ENCODE assay signal across 10 cellular contexts in the genomic region with DNA sequence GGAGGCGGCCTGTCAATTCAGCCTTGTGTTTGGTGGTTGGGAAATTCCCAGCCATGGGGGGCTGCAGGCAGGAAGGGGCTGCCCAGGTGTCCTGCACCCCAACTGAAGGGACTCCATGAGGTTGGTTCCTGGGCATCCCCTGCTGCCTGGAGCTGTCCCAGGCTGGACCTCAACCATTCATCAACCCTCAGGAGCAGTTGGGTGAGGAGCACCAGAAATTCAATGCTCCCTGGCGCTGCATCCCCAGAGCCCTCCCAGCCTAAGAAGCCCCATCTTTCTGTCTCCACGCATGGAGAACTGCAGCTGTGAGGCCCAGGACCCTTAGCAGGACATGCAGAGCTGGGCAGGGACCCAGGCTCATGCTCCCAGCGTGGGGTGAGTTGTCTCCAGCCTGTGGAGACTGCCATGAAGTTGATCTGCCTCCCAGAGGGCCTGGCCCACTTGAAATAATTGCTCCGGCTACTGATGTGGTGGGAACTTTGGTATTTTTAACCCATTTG. TPM values are rescaled to one million over a fixed set of nuclear protein-coding genes. Genes with fewer than 3 reads are reported as not detected.
DNase-seq lines count a peak whose midpoint lies in the region; ATAC-seq, FAIRE-seq and TF ChIP-seq lines count a peak whose summit lies in the region.
"Had no signal": no experiment of that assay in that cellular context is flagged by ENCODE, and none has a peak within 500 bp of the region (broad histone marks: within the 10 kb centered on the region; RNA-seq: fewer than 3 reads in every experiment).

No MANE protein-coding gene starts in this region.

- POLR2A ChIA-PET in K562 (lab: Yijun Ruan, JAX), result interaction anchor here (0.6 to 1.4 kb wide), 5 partner anchors 14 to 537 kb away, joined by 3 to 5 read pairs (median 4); partner anchors contain the start of gene GMPPB

- peak overlapping the region; percentile 32 for H3K27ac Mint-ChIP-seq in activated CD4-positive, alpha-beta T cell treated with anti-CD3 and anti-CD28 coated beads, Interleukin-2, amount 10 ng/mL, durations not matched to agents 24 days and 14 days

- H2AK5ac ChIP-seq in mesendoderm (ENCODE audit: low read length), result no peak overlapping the region

- no TSS peak for BruUV-seq in K562 (replicated peaks; lab: Mats Ljungman, UMichigan)

- WGBS in K562 (ENCODE audit: insufficient coverage, low coverage, missing lambda C conversion rate), result 74% methylated on average over 3 of the region's 5 CpGs
- WGBS in mesendoderm (ENCODE audit: extremely low coverage, insufficient coverage, low lambda C conversion rate), result no CpG with 5 or more reads among the region's 5 CpGs
- 71% methylated on average over 5 of the region's 5 CpGs; no CpG with 5 or more reads in 1 of the 2 donors for WGBS in transverse colon (ENCODE audit: low coverage in 1 of 2), 2 donors

- peak overlapping the region; percentile 77 for H3K56ac ChIP-seq in mesendoderm (ENCODE audit: low read length)

- H3K9ac ChIP-seq in K562 (ENCODE audit: insufficient read depth in 1 of 2, low read depth in 2 of 2, low read length in 2 of 2), result peak overlapping the region; percentile 73 to 94; a peak in 3 of 4 replicates
- peak overlapping the region; percentile 70 for H3K9ac ChIP-seq in mesendoderm (ENCODE audit: low read length)

- intact Hi-C loops in activated CD4-positive, alpha-beta T cell treated with anti-CD3 and anti-CD28 coated beads, Interleukin-2, amount 10 ng/mL, durations not matched to agents 24 days and 14 days (cut with micrococcal nuclease), result loop anchor here (1.0 kb wide), 3 partner anchors 11 to 34 kb away; no protein-coding TSS in a partner anchor
- intact Hi-C loops in K562 (cut with micrococcal nuclease) (no loop called here), transverse colon (cut with DNase I; ENCODE audit: low total_unique reads) (loop anchor here (5.0 kb wide), 1 partner anchor 34 kb away; no protein-coding TSS in a partner anchor)

- H4K8ac ChIP-seq in mesendoderm (ENCODE audit: low read depth, low read length), result no peak overlapping the region

- H3K4ac ChIP-seq in mesendoderm (ENCODE audit: low read depth, low read length), result peak overlapping the region; percentile 81

- no peak for TF ChIP-seq CTCF in K562 (IDR thresholded peaks at IDR 0.05 in 2 of 3, conservative IDR thresholded peaks at IDR 0.05 in 1 of 3; ENCODE audit: insufficient read depth in 2 of 3, low read depth in 1 of 3, low read length in 3 of 3)
- no peak for TF ChIP-seq CTCF in transverse colon (IDR thresholded peaks at IDR 0.05)

- H3K4me1 ChIP-seq in K562 (replicated peaks in 1 of 2; ENCODE audit: control insufficient read depth in 2 of 2, insufficient read depth in 2 of 2, low read length in 2 of 2) (peaks cover 6 to 39% of the 10 kb centered on the region in 2 experiments; a peak in 4 of 5 replicates), mesendoderm (ENCODE audit: control insufficient read depth, low read depth, low read length) (peaks cover 9% of the 10 kb centered on the region), transverse colon (peaks cover 23 to 48% (median 31%) of the 10 kb centered on the region in 4 donors)

- H3K23ac ChIP-seq in mesendoderm (ENCODE audit: low read length), result peak overlapping the region; percentile 54

- no peak overlapping the region for H4K5ac ChIP-seq in mesendoderm (ENCODE audit: low read length)

- H3K36me3 ChIP-seq in K562 (ENCODE audit: control insufficient read depth, insufficient read depth, low read length), result peaks cover 21% of the 10 kb centered on the region; the same call in 2 of the 3 replicates
- H3K36me3 ChIP-seq in mesendoderm (ENCODE audit: control insufficient read depth, insufficient read depth, low read length), result peaks cover 7% of the 10 kb centered on the region
- H3K36me3 ChIP-seq in transverse colon, result peaks cover 0 to 12% (median 3%) of the 10 kb centered on the region in 4 donors

- H3K4me2 ChIP-seq in K562 (ENCODE audit: insufficient read depth, low read length), result peak overlapping the region; percentile 82
- H3K4me2 ChIP-seq in mesendoderm (ENCODE audit: low read length), result no peak overlapping the region

- peaks cover 22% of the 10 kb centered on the region for H3K36me3 Mint-ChIP-seq in activated CD4-positive, alpha-beta T cell treated with anti-CD3 and anti-CD28 coated beads, Interleukin-2, amount 10 ng/mL, durations not matched to agents 24 days and 14 days (ENCODE audit: low read depth)

- TF ChIP-seq POLR2A in K562 (conservative IDR thresholded peaks at IDR 0.05), result no peak
- no peak for TF ChIP-seq POLR2A in transverse colon (IDR thresholded peaks at IDR 0.05)

- CTCF ChIA-PET in K562 (lab: Yijun Ruan, JAX; ENCODE audit: low intra/inter-chr PET ratio), result interaction anchor here (0.9 to 1.4 kb wide), 2 partner anchors 12 to 91 kb away, joined by 3 to 7 read pairs; no protein-coding TSS in a partner anchor

- H4K20me1 ChIP-seq in K562 (replicated peaks; ENCODE audit: control insufficient read depth, insufficient read depth, low read length), result no peaks in the 10 kb centered on the region

- peak overlapping the region; percentile 81 for H3K18ac ChIP-seq in mesendoderm (ENCODE audit: low read length)

- ATAC-seq in K562, result no peak

- no peak overlapping the region for H2BK15ac ChIP-seq in mesendoderm (replicated peaks; ENCODE audit: low read depth)

- in situ Hi-C loops in K562 (cut with MboI), result no loop called here
- in situ Hi-C loops in transverse colon (cut with MboI; ENCODE audit: low pct_ligation_motif_present in 1 of 4, low pct_unique_long_range_greater_than_20kb in 1 of 4, low sequenced_read_pairs in 3 of 4), result no loop called here

- H3K9me3 ChIP-seq in K562 (replicated peaks; ENCODE audit: control insufficient read depth, insufficient read depth, low read depth, low read length) (peaks cover 4% of the 10 kb centered on the region; the same call in 1 of the 2 replicates), transverse colon (no peaks in the 10 kb centered on the region)

- no peak overlapping the region for H2BK5ac ChIP-seq in mesendoderm (ENCODE audit: low read length)

- peaks cover 4% of the 10 kb centered on the region for H3K27me3 Mint-ChIP-seq in activated CD4-positive, alpha-beta T cell treated with anti-CD3 and anti-CD28 coated beads, Interleukin-2, amount 10 ng/mL, durations not matched to agents 24 days and 14 days

- H3K9me1 ChIP-seq in K562 (ENCODE audit: control insufficient read depth, insufficient read depth, low read length), result no peaks in the 10 kb centered on the region

- peak overlapping the region; percentile 71 for H3K4me3 Mint-ChIP-seq in activated CD4-positive, alpha-beta T cell treated with anti-CD3 and anti-CD28 coated beads, Interleukin-2, amount 10 ng/mL, durations not matched to agents 24 days and 14 days

- DNase-seq in activated CD4-positive, alpha-beta T cell treated with anti-CD3 and anti-CD28 coated beads, Interleukin-2, amount 10 ng/mL, durations not matched to agents 24 days and 14 days, result no peak
- DNase-seq in activated CD4-positive, alpha-beta T cell treated with anti-CD3 and anti-CD28 coated beads for 48 hours, result no peak
- DNase-seq in K562 (ENCODE audit: extremely low read depth in 1 of 4, low spot score in 3 of 4), result no peak
- DNase-seq in mesendoderm, result no peak
- no peak for DNase-seq in transverse colon
- no peak for DNase-seq in kidney glomerular epithelial cell (lab: John Stamatoyannopoulos, UW)
- DNase-seq in HuH-7.5 (ENCODE audit: low spot score), result no peak
- DNase-seq in dedifferentiated amniotic fluid mesenchymal stem cell (ENCODE audit: extremely low spot score), result no peak
- DNase-seq: activated CD8-positive, alpha-beta memory T cell treated with anti-CD3 and anti-CD28 coated beads, Interleukin-2, amount 10 ng/mL, durations not matched to agents 7 days and 5 days had no signal

- no peak overlapping the region for H2AFZ ChIP-seq in K562 (ENCODE audit: low read depth, low read length)

- peak overlapping the region; percentile 84; the same call in 2 of the 3 replicates for H3K27ac ChIP-seq in K562 (ENCODE audit: extremely low read depth, low read depth, low read length)
- peak overlapping the region; percentile 9 for H3K27ac ChIP-seq in mesendoderm (ENCODE audit: low read depth, low read length)
- H3K27ac ChIP-seq in transverse colon, result peak overlapping the region; percentile 94 to 97 (median 96)

- H3K9me3 Mint-ChIP-seq in activated CD4-positive, alpha-beta T cell treated with anti-CD3 and anti-CD28 coated beads, Interleukin-2, amount 10 ng/mL, durations not matched to agents 24 days and 14 days, result no peaks in the 10 kb centered on the region

- peaks cover 3% of the 10 kb centered on the region; the same call in 1 of the 3 replicates for H3K79me2 ChIP-seq in K562 (ENCODE audit: control insufficient read depth, insufficient read depth, low read length)
- no peaks in the 10 kb centered on the region for H3K79me2 ChIP-seq in mesendoderm (ENCODE audit: control insufficient read depth, insufficient read depth, low read length)

- TF ChIP-seq EP300 in K562 (IDR thresholded peaks at IDR 0.05; ENCODE audit: low read length) (no peak), transverse colon (IDR thresholded peaks at IDR 0.05; ENCODE audit: low read depth) (no peak)

- TF ChIP-seq RAD21 in K562 (CRISPR knock-in tag; conservative IDR thresholded peaks at IDR 0.05 in 1 of 2, IDR thresholded peaks at IDR 0.05 in 1 of 2), result no peak

- H3K27me3 ChIP-seq in K562 (ENCODE audit: control insufficient read depth in 2 of 2, insufficient read depth in 2 of 2, low read length in 2 of 2) (no peaks in the 10 kb centered on the region), mesendoderm (ENCODE audit: insufficient read depth, low read length, poor library complexity) (no peaks in the 10 kb centered on the region), transverse colon (no peaks in the 10 kb centered on the region)

- no peak overlapping the region for H2BK120ac ChIP-seq in mesendoderm (ENCODE audit: low read depth, low read length)

- H3K4me3 ChIP-seq in K562 (peak overlapping the region; percentile 58; the same call in 1 of the 2 replicates), mesendoderm (ENCODE audit: low read length) (no peak overlapping the region), transverse colon (peak overlapping the region in 2 of 4 donors; percentile 62 to 65)

- FAIRE-seq in K562 (lab: Jason Lieb, UNC), result no peak

- H3K4me1 Mint-ChIP-seq in activated CD4-positive, alpha-beta T cell treated with anti-CD3 and anti-CD28 coated beads, Interleukin-2, amount 10 ng/mL, durations not matched to agents 24 days and 14 days, result peaks cover 5% of the 10 kb centered on the region

- peaks cover 2% of the 10 kb centered on the region for H3K79me1 ChIP-seq in mesendoderm (ENCODE audit: low read length)

RNA-seq across cellular contexts. Expression of gene SEMA3B, which starts 8.0 kb away (rescaled TPM):
- 0.45 and 0.82 TPM in 2 replicates for total RNA-seq in activated CD4-positive, alpha-beta T cell treated with anti-CD3 and anti-CD28 coated beads, Interleukin-2, amount 10 ng/mL, durations not matched to agents 24 days and 14 days
- total RNA-seq in K562 (2011; cell fraction: chromatin; rRNA removed; ENCODE audit: low replicate concordance), result 7.6 and 22.1 TPM in 2 replicates
- 12.1 and 17.2 TPM in 2 replicates for total RNA-seq in K562 (2011; cell fraction: nucleolus; rRNA removed)
- 4.6 and 11.0 TPM in 2 replicates for total RNA-seq in K562 (2011; cell fraction: nucleoplasm; rRNA removed)
- total RNA-seq in K562 (2014; rRNA removed) (0.82 and 1.1 TPM in 2 replicates), K562 (2014; rRNA removed; fragmentation: Illumina TruSeq; extraction: Trizol) (0.13 and 0.18 TPM in 2 replicates), K562 (2015; rRNA removed; fragmentation: Illumina TruSeq; extraction: Trizol) (0.29 and 0.30 TPM in 2 replicates), K562 (2021) (1.8 and 2.2 TPM in 2 replicates), transverse colon (100 to 1,000 TPM in 2 of 4 donors, 10 to 100 TPM in 2; 59.5 to 423 (median 122) TPM)
- polyA plus RNA-seq in K562 (2011; rRNA removed) (1.3 and 2.5 TPM in 2 replicates), K562 (2014; fragmentation: Illumina TruSeq; extraction: Trizol) (0.27 and 0.37 TPM in 2 replicates), K562 (2014; fragmentation: Nextera tagmentation; extraction: Ambion mirVana) (under 1 TPM in 1 of 2 experiments, not detected in 1; 0.03 TPM), K562 (2014; rRNA removed) (1.7 and 2.3 TPM in 2 replicates)
- polyA plus RNA-seq in K562 (2011; cell fraction: cytosol; rRNA removed), result 1.5 and 2.7 TPM in 2 replicates
- 31.8 and 37.3 TPM in 2 replicates for polyA plus RNA-seq in K562 (2011; cell fraction: nucleus; rRNA removed)
- polyA plus RNA-seq in K562 (2012), result 1.3 and 4.7 TPM in 2 replicates
- 0.18 and 0.33 TPM in 2 replicates for polyA minus RNA-seq in K562 (2011; rRNA and poly(A)+ RNA removed)
- polyA minus RNA-seq in K562 (2011; cell fraction: cytosol; rRNA and poly(A)+ RNA removed), result 3.0 and 5.2 TPM in 2 replicates
- 4.4 and 10.3 TPM in 2 replicates for polyA minus RNA-seq in K562 (2011; cell fraction: nucleus; rRNA and poly(A)+ RNA removed)
- polyA plus RNA-seq in mesendoderm (2013, experiment 1 of 2), result 1.9 TPM
- polyA plus RNA-seq in mesendoderm (2013, experiment 2 of 2), result 2.2 TPM

RNA-seq across cellular contexts. Expression of gene LSMEM2, which starts 17.9 kb away (rescaled TPM):
- not detected in 2 replicates for total RNA-seq in activated CD4-positive, alpha-beta T cell treated with anti-CD3 and anti-CD28 coated beads, Interleukin-2, amount 10 ng/mL, durations not matched to agents 24 days and 14 days
- not detected in 2 replicates for total RNA-seq in K562 (2011; cell fraction: chromatin; rRNA removed; ENCODE audit: low replicate concordance)
- not detected in 2 replicates for total RNA-seq in K562 (2011; cell fraction: nucleolus; rRNA removed)
- not detected in 2 replicates for total RNA-seq in K562 (2011; cell fraction: nucleoplasm; rRNA removed)
- total RNA-seq in K562 (2014; rRNA removed) (not detected in 2 replicates), K562 (2014; rRNA removed; fragmentation: Illumina TruSeq; extraction: Trizol) (not detected in 2 replicates), K562 (2015; rRNA removed; fragmentation: Illumina TruSeq; extraction: Trizol) (not detected in 2 replicates), K562 (2021) (not detected in 2 replicates), transverse colon (not detected)
- polyA plus RNA-seq in K562 (2011; rRNA removed) (not detected in 2 replicates), K562 (2014; fragmentation: Illumina TruSeq; extraction: Trizol) (not detected in 2 replicates), K562 (2014; fragmentation: Nextera tagmentation; extraction: Ambion mirVana) (not detected), K562 (2014; rRNA removed) (not detected in 2 replicates)
- not detected in 2 replicates for polyA plus RNA-seq in K562 (2011; cell fraction: cytosol; rRNA removed)
- polyA plus RNA-seq in K562 (2011; cell fraction: nucleus; rRNA removed), result 0.10 TPM in 1 of 2 replicates, not detected in the other
- 0.08 and 0.12 TPM in 2 replicates for polyA plus RNA-seq in K562 (2012)
- not detected in 2 replicates for polyA minus RNA-seq in K562 (2011; rRNA and poly(A)+ RNA removed)
- not detected in 2 replicates for polyA minus RNA-seq in K562 (2011; cell fraction: cytosol; rRNA and poly(A)+ RNA removed)
- not detected in 2 replicates for polyA minus RNA-seq in K562 (2011; cell fraction: nucleus; rRNA and poly(A)+ RNA removed)
- 0.06 TPM for polyA plus RNA-seq in mesendoderm (2013, experiment 1 of 2)
- 0.06 TPM for polyA plus RNA-seq in mesendoderm (2013, experiment 2 of 2)
- total RNA-seq: activated CD8-positive, alpha-beta memory T cell treated with anti-CD3 and anti-CD28 coated beads, Interleukin-2, amount 10 ng/mL, durations not matched to agents 7 days and 5 days; LHCN-M2 had no signal

RNA-seq across cellular contexts. Expression of gene GNAI2, which starts 25.0 kb away (rescaled TPM):
- total RNA-seq in activated CD4-positive, alpha-beta T cell treated with anti-CD3 and anti-CD28 coated beads, Interleukin-2, amount 10 ng/mL, durations not matched to agents 24 days and 14 days, result 225 and 232 TPM in 2 replicates
- 32.6 and 87.4 TPM in 2 replicates for total RNA-seq in K562 (2011; cell fraction: chromatin; rRNA removed; ENCODE audit: low replicate concordance)
- 69.2 and 80.9 TPM in 2 replicates for total RNA-seq in K562 (2011; cell fraction: nucleolus; rRNA removed)
- 56.0 and 62.0 TPM in 2 replicates for total RNA-seq in K562 (2011; cell fraction: nucleoplasm; rRNA removed)
- total RNA-seq in K562 (2014; rRNA removed), result 41.0 and 53.8 TPM in 2 replicates
- 18.6 and 19.5 TPM in 2 replicates for total RNA-seq in K562 (2014; rRNA removed; fragmentation: Illumina TruSeq; extraction: Trizol)
- total RNA-seq in K562 (2015; rRNA removed; fragmentation: Illumina TruSeq; extraction: Trizol), result 41.1 and 42.7 TPM in 2 replicates
- total RNA-seq in K562 (2021), result 55.4 and 60.5 TPM in 2 replicates
- 72.2 and 172 TPM in 2 replicates for polyA plus RNA-seq in K562 (2011; rRNA removed)
- polyA plus RNA-seq in K562 (2011; cell fraction: cytosol; rRNA removed), result 128 and 171 TPM in 2 replicates
- 49.7 and 89.7 TPM in 2 replicates for polyA plus RNA-seq in K562 (2011; cell fraction: nucleus; rRNA removed)
- 64.5 and 84.8 TPM in 2 replicates for polyA plus RNA-seq in K562 (2012)
- polyA plus RNA-seq in K562 (2014; fragmentation: Illumina TruSeq; extraction: Trizol), result 49.3 and 56.1 TPM in 2 replicates
- polyA plus RNA-seq in K562 (2014; fragmentation: Nextera tagmentation; extraction: Ambion mirVana), result 1 to 10 TPM; 1.1 to 2.5 TPM
- polyA plus RNA-seq in K562 (2014; rRNA removed), result 41.4 and 51.2 TPM in 2 replicates
- polyA minus RNA-seq in K562 (2011; rRNA and poly(A)+ RNA removed), result 112 and 135 TPM in 2 replicates
- 34.5 and 65.7 TPM in 2 replicates for polyA minus RNA-seq in K562 (2011; cell fraction: cytosol; rRNA and poly(A)+ RNA removed)
- 11.7 and 24.4 TPM in 2 replicates for polyA minus RNA-seq in K562 (2011; cell fraction: nucleus; rRNA and poly(A)+ RNA removed)
- 218 TPM for polyA plus RNA-seq in mesendoderm (2013, experiment 1 of 2)
- polyA plus RNA-seq in mesendoderm (2013, experiment 2 of 2), result 223 TPM
- total RNA-seq in transverse colon, result 100 to 1,000 TPM in 1 of 4 donors, 10 to 100 TPM in 3; 69.6 to 322 (median 74.8) TPM

RNA-seq across cellular contexts. Expression of gene IFRD2, which starts 31.2 kb away (rescaled TPM):
- total RNA-seq in activated CD4-positive, alpha-beta T cell treated with anti-CD3 and anti-CD28 coated beads, Interleukin-2, amount 10 ng/mL, durations not matched to agents 24 days and 14 days, result 231 and 233 TPM in 2 replicates
- 134 and 435 TPM in 2 replicates for total RNA-seq in K562 (2011; cell fraction: chromatin; rRNA removed; ENCODE audit: low replicate concordance)
- 318 and 350 TPM in 2 replicates for total RNA-seq in K562 (2011; cell fraction: nucleolus; rRNA removed)
- 152 and 197 TPM in 2 replicates for total RNA-seq in K562 (2011; cell fraction: nucleoplasm; rRNA removed)
- total RNA-seq in K562 (2014; rRNA removed) (75.1 and 91.2 TPM in 2 replicates), K562 (2014; rRNA removed; fragmentation: Illumina TruSeq; extraction: Trizol) (31.2 and 42.6 TPM in 2 replicates), K562 (2015; rRNA removed; fragmentation: Illumina TruSeq; extraction: Trizol) (54.4 and 57.2 TPM in 2 replicates), K562 (2021) (115 and 116 TPM in 2 replicates), transverse colon (100 to 1,000 TPM in 1 of 4 donors, 10 to 100 TPM in 3; 44.9 to 183 (median 59.5) TPM)
- polyA plus RNA-seq in K562 (2011; rRNA removed) (44.6 and 56.2 TPM in 2 replicates), K562 (2014; fragmentation: Illumina TruSeq; extraction: Trizol) (52.8 and 58.1 TPM in 2 replicates), K562 (2014; fragmentation: Nextera tagmentation; extraction: Ambion mirVana) (10 to 100 TPM; 30.5 to 41.0 TPM), K562 (2014; rRNA removed) (79.9 and 91.5 TPM in 2 replicates)
- polyA plus RNA-seq in K562 (2011; cell fraction: cytosol; rRNA removed), result 47.8 and 103 TPM in 2 replicates
- 475 and 549 TPM in 2 replicates for polyA plus RNA-seq in K562 (2011; cell fraction: nucleus; rRNA removed)
- polyA plus RNA-seq in K562 (2012), result 69.2 and 72.6 TPM in 2 replicates
- polyA minus RNA-seq in K562 (2011; rRNA and poly(A)+ RNA removed), result 20.2 and 31.4 TPM in 2 replicates
- 26.1 and 29.9 TPM in 2 replicates for polyA minus RNA-seq in K562 (2011; cell fraction: cytosol; rRNA and poly(A)+ RNA removed)
- 118 and 130 TPM in 2 replicates for polyA minus RNA-seq in K562 (2011; cell fraction: nucleus; rRNA and poly(A)+ RNA removed)
- 76.8 TPM for polyA plus RNA-seq in mesendoderm (2013, experiment 1 of 2)
- polyA plus RNA-seq in mesendoderm (2013, experiment 2 of 2), result 74.0 TPM

RNA-seq across cellular contexts. Expression of gene HYAL3, which starts 38.2 kb away (rescaled TPM):
- 7.1 and 7.3 TPM in 2 replicates for total RNA-seq in activated CD4-positive, alpha-beta T cell treated with anti-CD3 and anti-CD28 coated beads, Interleukin-2, amount 10 ng/mL, durations not matched to agents 24 days and 14 days
- total RNA-seq in K562 (2011; cell fraction: chromatin; rRNA removed; ENCODE audit: low replicate concordance), result 5.1 and 18.1 TPM in 2 replicates
- 10.5 and 12.3 TPM in 2 replicates for total RNA-seq in K562 (2011; cell fraction: nucleolus; rRNA removed)
- 6.0 and 7.5 TPM in 2 replicates for total RNA-seq in K562 (2011; cell fraction: nucleoplasm; rRNA removed)
- total RNA-seq in K562 (2014; rRNA removed) (6.8 and 12.8 TPM in 2 replicates), K562 (2014; rRNA removed; fragmentation: Illumina TruSeq; extraction: Trizol) (2.1 and 2.4 TPM in 2 replicates), K562 (2015; rRNA removed; fragmentation: Illumina TruSeq; extraction: Trizol) (8.3 and 9.1 TPM in 2 replicates), K562 (2021) (7.0 and 9.8 TPM in 2 replicates), transverse colon (10 to 100 TPM in 1 of 4 donors, 1 to 10 TPM in 2, under 1 TPM in 1; 0.79 to 11.2 (median 3.8) TPM)
- polyA plus RNA-seq in K562 (2011; rRNA removed) (5.4 and 6.8 TPM in 2 replicates), K562 (2014; fragmentation: Illumina TruSeq; extraction: Trizol) (9.1 and 9.8 TPM in 2 replicates), K562 (2014; fragmentation: Nextera tagmentation; extraction: Ambion mirVana) (1 to 10 TPM in 1 of 2 experiments, under 1 TPM in 1; 0.38 to 1.0 TPM), K562 (2014; rRNA removed) (9.0 and 16.5 TPM in 2 replicates)
- 10.7 and 28.9 TPM in 2 replicates for polyA plus RNA-seq in K562 (2011; cell fraction: cytosol; rRNA removed)
- 11.9 and 20.3 TPM in 2 replicates for polyA plus RNA-seq in K562 (2011; cell fraction: nucleus; rRNA removed)
- 8.0 and 13.8 TPM in 2 replicates for polyA plus RNA-seq in K562 (2012)
- polyA minus RNA-seq in K562 (2011; rRNA and poly(A)+ RNA removed), result 1.7 and 2.9 TPM in 2 replicates
- 3.8 and 4.4 TPM in 2 replicates for polyA minus RNA-seq in K562 (2011; cell fraction: cytosol; rRNA and poly(A)+ RNA removed)
- 5.4 and 6.2 TPM in 2 replicates for polyA minus RNA-seq in K562 (2011; cell fraction: nucleus; rRNA and poly(A)+ RNA removed)
- polyA plus RNA-seq in mesendoderm (2013, experiment 1 of 2), result 3.6 TPM
- 3.0 TPM for polyA plus RNA-seq in mesendoderm (2013, experiment 2 of 2)

Comparison
In these comparisons a context has a peak if more than half of its experiments do, and no peak if none do; other contexts are left out.
1. H3K27ac ChIP-seq: peak in every context shown above with its lines; median percentile 96 in transverse colon; 84 in K562; 9 in mesendoderm.